In genomic region chr1:117147856-117148588, GRCh38 we compare ENCODE assay signal across 11 cellular contexts. TPM values are rescaled to one million over a fixed set of nuclear protein-coding genes. Genes with fewer than 3 reads are reported as not detected.
DNase-seq lines count a peak whose midpoint lies in the region; ATAC-seq and TF ChIP-seq lines count a peak whose summit lies in the region.
"Had no signal": no experiment of that assay in that cellular context is flagged by ENCODE, and none has a peak within 500 bp of the region (broad histone marks: within the 10 kb centered on the region; RNA-seq: fewer than 3 reads in every experiment).

No MANE protein-coding gene starts in this region.

- H3K27me3 ChIP-seq in right atrium auricular region, result no peaks in the 10 kb centered on the region
- no peaks in the 10 kb centered on the region for H3K27me3 ChIP-seq in SJCRH30
- no peaks in the 10 kb centered on the region for H3K27me3 ChIP-seq in fibroblast of lung (ENCODE audit: control insufficient read depth, insufficient read depth, low read length)
- H3K27me3 ChIP-seq in colonic mucosa, result no peaks in the 10 kb centered on the region
- peaks cover 0 to 16% (median 0%) of the 10 kb centered on the region in 4 donors for H3K27me3 ChIP-seq in esophagus squamous epithelium
- H3K27me3 ChIP-seq: adrenal gland, transverse colon had no signal

- no peaks in the 10 kb centered on the region for H3K36me3 ChIP-seq in right atrium auricular region
- no peaks in the 10 kb centered on the region; the same call in 1 of the 2 replicates for H3K36me3 ChIP-seq in SJCRH30
- no peaks in the 10 kb centered on the region for H3K36me3 ChIP-seq in fibroblast of lung (ENCODE audit: control insufficient read depth, insufficient read depth, low read length)
- no peaks in the 10 kb centered on the region for H3K36me3 ChIP-seq in colonic mucosa
- no peaks in the 10 kb centered on the region for H3K36me3 ChIP-seq in esophagus squamous epithelium
- H3K36me3 ChIP-seq: adrenal gland, transverse colon had no signal

- H3K4me3 ChIP-seq in right atrium auricular region (peak overlapping the region; percentile 7 to 36), SJCRH30 (peak overlapping the region; percentile 10), fibroblast of lung (replicated peaks in 1 of 4; ENCODE audit: control extremely low read depth in 1 of 4, insufficient read depth in 1 of 4, low read depth in 3 of 4, low read length in 4 of 4) (no peak overlapping the region), colonic mucosa (no peak overlapping the region), esophagus squamous epithelium (no peak overlapping the region)
- H3K4me3 ChIP-seq: adrenal gland, transverse colon had no signal

- H3K27ac ChIP-seq in right atrium auricular region, result peak overlapping the region; percentile 65 to 66
- peak overlapping the region; percentile 77 for H3K27ac ChIP-seq in SJCRH30
- no peak overlapping the region for H3K27ac ChIP-seq in fibroblast of lung (ENCODE audit: insufficient read depth, low read length)
- no peak overlapping the region for H3K27ac ChIP-seq in colonic mucosa
- no peak overlapping the region for H3K27ac ChIP-seq in esophagus squamous epithelium
- H3K27ac ChIP-seq: adrenal gland, transverse colon had no signal

- intact Hi-C loops in cardiac septum (cut with DNase I) (loop anchor here (10.0 kb wide), 1 partner anchor 127 kb away; no protein-coding TSS in a partner anchor), colonic mucosa (cut with DNase I) (no loop called here), esophagus squamous epithelium (cut with DNase I) (no loop called here)

- ATAC-seq in GM21515 (IDR thresholded peaks at IDR 0.05; ENCODE audit: unreplicated experiment), result no peak

- H2AFZ ChIP-seq in fibroblast of lung (ENCODE audit: low read length), result no peak overlapping the region

- H3K4me1 ChIP-seq in right atrium auricular region (no peaks in the 10 kb centered on the region), SJCRH30 (peaks cover 29% of the 10 kb centered on the region), fibroblast of lung (ENCODE audit: control insufficient read depth, extremely low read depth, insufficient read depth, low read length) (peaks cover 15% of the 10 kb centered on the region), colonic mucosa (no peaks in the 10 kb centered on the region), esophagus squamous epithelium (no peaks in the 10 kb centered on the region)
- H3K4me1 ChIP-seq: adrenal gland, transverse colon had no signal

- no peaks in the 10 kb centered on the region for H3K9me3 ChIP-seq in right atrium auricular region
- no peaks in the 10 kb centered on the region; the same call in 1 of the 2 replicates for H3K9me3 ChIP-seq in SJCRH30 (replicated peaks)
- H3K9me3 ChIP-seq in fibroblast of lung (ENCODE audit: control insufficient read depth, insufficient read depth, low read depth, low read length), result no peaks in the 10 kb centered on the region
- H3K9me3 ChIP-seq in colonic mucosa, result no peaks in the 10 kb centered on the region
- peaks cover 0 to 7% (median 0%) of the 10 kb centered on the region in 3 donors for H3K9me3 ChIP-seq in esophagus squamous epithelium
- H3K9me3 ChIP-seq: adrenal gland, transverse colon had no signal

- TF ChIP-seq POLR2A in esophagus squamous epithelium (IDR thresholded peaks at IDR 0.05), result no peak

- no peak overlapping the region for H3K4me2 ChIP-seq in fibroblast of lung (ENCODE audit: extremely low read depth, insufficient read depth, low read length)

- WGBS in esophagus squamous epithelium, 2 donors, result 56 to 68% methylated on average over 5 of the region's 5 CpGs

- DNase-seq in right atrium auricular region (ENCODE audit: low spot score) (no peak), cardiac septum (ENCODE audit: low spot score) (no peak), SJCRH30 (no peak), fibroblast of lung (ENCODE audit: low read depth in 2 of 2) (peak; percentile 57 to 81), colonic mucosa (no peak), esophagus squamous epithelium (lab: John Stamatoyannopoulos, UW) (no peak), COLO668 (lab: John Stamatoyannopoulos, UW; ENCODE audit: unreplicated experiment) (no peak)
- DNase-seq: adrenal gland, NCI-H1092, transverse colon had no signal

- H3K79me2 ChIP-seq in fibroblast of lung (ENCODE audit: control insufficient read depth, insufficient read depth, low read length), result no peaks in the 10 kb centered on the region

- no peaks in the 10 kb centered on the region for H4K20me1 ChIP-seq in fibroblast of lung (ENCODE audit: control insufficient read depth, extremely low read depth, insufficient read depth, low read length)

- TF ChIP-seq CTCF in right atrium auricular region (IDR thresholded peaks at IDR 0.05), result no peak
- no peak for TF ChIP-seq CTCF in fibroblast of lung (conservative IDR thresholded peaks at IDR 0.05 in 1 of 2, IDR thresholded peaks at IDR 0.05 in 1 of 2; ENCODE audit: low read depth in 1 of 2, low read length in 2 of 2)
- TF ChIP-seq CTCF in colonic mucosa (IDR thresholded peaks at IDR 0.05), result no peak
- no peak for TF ChIP-seq CTCF in esophagus squamous epithelium (IDR thresholded peaks at IDR 0.05)

- no peak overlapping the region for H3K9ac ChIP-seq in fibroblast of lung (ENCODE audit: insufficient read depth, low read length)
- no peak overlapping the region for H3K9ac ChIP-seq in colonic mucosa (ENCODE audit: low read depth in 2 of 2, low read length in 2 of 2)

RNA-seq across cellular contexts. Expression of gene TRIM45, which starts 26.5 kb away (rescaled TPM):
- total RNA-seq in right atrium auricular region, result 10 to 100 TPM in 1 of 2 donors, 1 to 10 TPM in 1; 4.8 to 10.9 TPM
- 8.9 TPM for total RNA-seq in cardiac septum
- total RNA-seq in SJCRH30 (2014; rRNA removed; shearing (Covaris generic)), result 15.9 and 16.1 TPM in 2 replicates
- 4.6 and 8.4 TPM in 2 replicates for total RNA-seq in fibroblast of lung
- 2.9 and 4.0 TPM in 2 replicates for polyA plus RNA-seq in fibroblast of lung
- polyA plus RNA-seq in fibroblast of lung (2012), result 2.2 and 2.7 TPM in 2 replicates
- polyA minus RNA-seq in fibroblast of lung (ENCODE audit: low replicate concordance), result 0.93 and 1.9 TPM in 2 replicates
- 1 to 10 TPM; 1.2 to 4.1 TPM for total RNA-seq in colonic mucosa
- total RNA-seq in esophagus squamous epithelium, result 1 to 10 TPM in 1 of 4 donors, under 1 TPM in 3; 0.38 to 1.1 (median 0.60) TPM

Comparison
In these comparisons a context has a peak if more than half of its experiments do, and no peak if none do; other contexts are left out.
1. DNase-seq: peak in fibroblast of lung (2 of 2); none in right atrium auricular region (single experiment), cardiac septum (single experiment), SJCRH30 (0 of 2), colonic mucosa (single experiment), esophagus squamous epithelium (single experiment) and COLO668 (single experiment).
2. H3K27ac ChIP-seq: peak in right atrium auricular region (2 of 2) and SJCRH30 (single experiment); none in fibroblast of lung (single experiment), colonic mucosa (single experiment) and esophagus squamous epithelium (0 of 4).
3. H3K4me3 ChIP-seq: peak in right atrium auricular region (2 of 2) and SJCRH30 (single experiment); none in fibroblast of lung (0 of 4), colonic mucosa (single experiment) and esophagus squamous epithelium (0 of 4).